ENCODE assay signal across 28 cellular contexts in the genomic region with DNA sequence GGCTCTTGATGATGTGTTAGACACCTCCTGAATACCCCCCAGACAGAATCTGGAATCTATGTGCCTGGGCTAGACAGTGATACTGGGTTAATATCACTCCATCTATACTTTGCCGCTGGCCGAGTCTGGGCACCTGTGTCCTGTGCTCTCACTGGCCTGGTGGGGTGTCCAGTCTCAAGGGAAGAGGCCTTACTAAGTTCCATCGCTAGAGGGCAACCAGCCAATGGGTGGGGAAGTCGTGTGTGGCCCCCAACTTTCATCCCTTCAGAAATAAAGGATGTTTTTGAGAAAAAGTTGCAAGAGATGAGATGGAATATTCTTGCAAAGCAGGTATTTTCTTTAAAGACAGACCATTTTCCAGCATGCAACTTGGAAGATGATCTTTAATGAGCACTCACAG. TPM values are rescaled to one million over a fixed set of nuclear protein-coding genes. Genes with fewer than 3 reads are reported as not detected.
DNase-seq lines count a peak whose midpoint lies in the region; ATAC-seq, FAIRE-seq and TF ChIP-seq lines count a peak whose summit lies in the region.
"Had no signal": no experiment of that assay in that cellular context is flagged by ENCODE, and none has a peak within 500 bp of the region (broad histone marks: within the 10 kb centered on the region; RNA-seq: fewer than 3 reads in every experiment).

No MANE protein-coding gene starts in this region.

- no peak overlapping the region for H3K4me3 Mint-ChIP-seq in endodermal cell
- H3K4me3 Mint-ChIP-seq: activated CD4-positive, alpha-beta memory T cell treated with anti-CD3 and anti-CD28 coated beads for 36 hours; IgD-negative memory B cell; naive B cell; T-helper 2 cell treated with Interferon-gamma antibody and Interleukin-4, amounts not matched to agents 5 μg/mL and 100 μg/mL, for 36 hours had no signal

- no peaks in the 10 kb centered on the region for H3K9me2 ChIP-seq in OCI-LY1 (ENCODE audit: low read depth, low read length)

- no peaks in the 10 kb centered on the region for H3K9me3 Mint-ChIP-seq in endodermal cell
- H3K9me3 Mint-ChIP-seq: activated CD4-positive, alpha-beta memory T cell treated with anti-CD3 and anti-CD28 coated beads for 36 hours; T-helper 2 cell treated with Interferon-gamma antibody and Interleukin-4, amounts not matched to agents 5 μg/mL and 100 μg/mL, for 36 hours had no signal

- H3K9me3 ChIP-seq in A549 (no peaks in the 10 kb centered on the region), OCI-LY1 (ENCODE audit: low read length) (no peaks in the 10 kb centered on the region), endodermal cell (ENCODE audit: control insufficient read depth, low read length) (no peaks in the 10 kb centered on the region)
- H3K9me3 ChIP-seq: MG63, right atrium auricular region had no signal

- ATAC-seq in A549 = peak; percentile 67 to 73; a peak in 5 of 6 replicates
- no peak for ATAC-seq in HG03378 (IDR thresholded peaks at IDR 0.05; ENCODE audit: unreplicated experiment)
- ATAC-seq: SK-N-SH treated with all-trans-retinoic acid at 6 μM for 48 hours had no signal

- H3K4me1 Mint-ChIP-seq in endodermal cell = no peaks in the 10 kb centered on the region
- H3K4me1 Mint-ChIP-seq: IgD-negative memory B cell, naive B cell had no signal

- H3K4me2 ChIP-seq in A549 (no peak overlapping the region), OCI-LY1 (ENCODE audit: low read length) (no peak overlapping the region)
- H3K4me2 ChIP-seq: hepatocyte had no signal

- no peaks in the 10 kb centered on the region for H4K20me1 ChIP-seq in OCI-LY1 (ENCODE audit: insufficient read depth, low read length)

- no peak for TF ChIP-seq EP300 in A549 (IDR thresholded peaks at IDR 0.05)

- DNase-seq in A549 (ENCODE audit: low read depth in 1 of 2, low spot score in 1 of 2) = peak; percentile 57 to 71
- DNase-seq in endodermal cell = no peak
- DNase-seq in stimulated activated CD4-positive, alpha-beta T cell treated with anti-CD3 and anti-CD28 coated beads, Interleukin-15, amount 100 ng/mL, for 24 hours = no peak
- no peak for DNase-seq in DMS153 treated with DMSO at 0.1 percent for 48 hours (lab: John Stamatoyannopoulos, UW; ENCODE audit: unreplicated experiment)
- DNase-seq in MV-4-11 (lab: John Stamatoyannopoulos, UW) = no peak
- DNase-seq: activated CD4-positive, alpha-beta memory T cell treated with anti-CD3 and anti-CD28 coated beads for 36 hours; activated CD4-positive, CD25-positive, alpha-beta regulatory T cell; activated gamma-delta T cell treated with Interleukin-2 at 50 U/mL for 16 hours; foreskin fibroblast; islet precursor cell; MG63; naive B cell; NCI-H1694; NCI-H2171 treated with DMSO at 0.1 percent for 48 hours; NCI-H69 had no signal

- peak overlapping the region; percentile 22 to 72; a peak in 5 of 6 replicates for H3K27ac ChIP-seq in A549
- no peak overlapping the region for H3K27ac ChIP-seq in OCI-LY1 (ENCODE audit: low read depth, low read length, poor library complexity, severe bottlenecking)
- no peak overlapping the region for H3K27ac ChIP-seq in endodermal cell (ENCODE audit: low read depth, low read length)
- H3K27ac ChIP-seq: hepatocyte, right atrium auricular region had no signal

- no peak for TF ChIP-seq POLR2A in A549 (IDR thresholded peaks at IDR 0.05; ENCODE audit: low read length)

- CTCF ChIA-PET in A549 (lab: Yijun Ruan, JAX) = interaction anchor here (0.9 to 2.9 kb wide), 3 partner anchors 14 to 104 kb away, joined by 3 to 8 read pairs (median 7); no protein-coding TSS in a partner anchor

- no peak overlapping the region for H2AFZ ChIP-seq in OCI-LY1 (ENCODE audit: low read length)
- H2AFZ ChIP-seq: hepatocyte had no signal

- H3K27ac Mint-ChIP-seq in endodermal cell = no peak overlapping the region
- H3K27ac Mint-ChIP-seq: activated CD4-positive, alpha-beta memory T cell treated with anti-CD3 and anti-CD28 coated beads for 36 hours; IgD-negative memory B cell; T-helper 2 cell treated with Interferon-gamma antibody and Interleukin-4, amounts not matched to agents 5 μg/mL and 100 μg/mL, for 36 hours had no signal

- H3K36me3 ChIP-seq in OCI-LY1 (ENCODE audit: insufficient read depth, low read length) (no peaks in the 10 kb centered on the region), endodermal cell (ENCODE audit: control insufficient read depth, insufficient read depth, low read length) (no peaks in the 10 kb centered on the region)
- H3K36me3 ChIP-seq: MG63, right atrium auricular region had no signal

- POLR2A ChIA-PET in A549 (lab: Yijun Ruan, JAX) = no interaction called here

- TF ChIP-seq CTCF in A549 (IDR thresholded peaks at IDR 0.05) = peak; percentile 31
- peak; percentile 35 for TF ChIP-seq CTCF in GM12873 (IDR thresholded peaks at IDR 0.05; ENCODE audit: insufficient read depth, low read depth, low read length, missing control alignments)
- peak; percentile 17; the same call in 1 of the 2 replicates for TF ChIP-seq CTCF in OCI-LY1 (IDR thresholded peaks at IDR 0.05; ENCODE audit: low read length)
- peak; percentile 59 for TF ChIP-seq CTCF in endodermal cell (conservative IDR thresholded peaks at IDR 0.05)

- H3K4me1 ChIP-seq in A549 (peaks cover 32% of the 10 kb centered on the region), OCI-LY1 (ENCODE audit: insufficient read depth, low read length, severe bottlenecking) (no peaks in the 10 kb centered on the region), endodermal cell (ENCODE audit: control insufficient read depth, insufficient read depth, low read length) (no peaks in the 10 kb centered on the region)

- no peaks in the 10 kb centered on the region for H3K79me2 ChIP-seq in OCI-LY1 (ENCODE audit: insufficient read depth, low read length)
- H3K79me2 ChIP-seq: hepatocyte had no signal

- H3K27me3 Mint-ChIP-seq in endodermal cell (ENCODE audit: insufficient read depth) = peaks cover 15% of the 10 kb centered on the region
- H3K27me3 Mint-ChIP-seq: IgD-negative memory B cell had no signal

- H3F3A ChIP-seq in OCI-LY1 (ENCODE audit: insufficient read depth, low read length) = no peaks in the 10 kb centered on the region

- H3K9ac ChIP-seq in OCI-LY1 (ENCODE audit: low read length) (no peak overlapping the region), endodermal cell (ENCODE audit: extremely low read depth, low read length, poor library complexity, severe bottlenecking) (no peak overlapping the region)

- peak; percentile 35 to 50; a peak in 4 of 5 replicates for TF ChIP-seq RAD21 in A549 (conservative IDR thresholded peaks at IDR 0.05 in 1 of 2, IDR thresholded peaks at IDR 0.05 in 1 of 2)

- H3K36me3 Mint-ChIP-seq in endodermal cell (ENCODE audit: low read depth) = no peaks in the 10 kb centered on the region
- H3K36me3 Mint-ChIP-seq: activated CD4-positive, alpha-beta memory T cell treated with anti-CD3 and anti-CD28 coated beads for 36 hours; IgD-negative memory B cell had no signal

- H3K4me3 ChIP-seq in A549 (no peak overlapping the region), OCI-LY1 (ENCODE audit: low read depth, low read length, poor library complexity, severe bottlenecking) (no peak overlapping the region), endodermal cell (ENCODE audit: low read length) (no peak overlapping the region)
- H3K4me3 ChIP-seq: hepatocyte, MG63, right atrium auricular region had no signal

- WGBS in A549 (ENCODE audit: missing lambda C conversion rate) = 43% methylated on average over 4 of the region's 4 CpGs
- 69 to 89% methylated on average over 3 to 4 of the region's 4 CpGs for WGBS in endodermal cell (ENCODE audit: insufficient coverage in 1 of 2, insufficient read length in 1 of 2), 2 experiments

- FAIRE-seq in A549 (lab: Jason Lieb, UNC) = no peak
- FAIRE-seq: urothelium cell line had no signal

- H3K27me3 ChIP-seq in OCI-LY1 (ENCODE audit: insufficient read depth, low read length) (no peaks in the 10 kb centered on the region), endodermal cell (ENCODE audit: control insufficient read depth, insufficient read depth, low read length, poor library complexity, severe bottlenecking) (no peaks in the 10 kb centered on the region)
- H3K27me3 ChIP-seq: hepatocyte, MG63, right atrium auricular region had no signal

TF ChIP-seq in A549, 52 proteins besides CTCF, POLR2A, EP300 and RAD21 (continues in another document):
- TF ChIP-seq, protein P1, sequence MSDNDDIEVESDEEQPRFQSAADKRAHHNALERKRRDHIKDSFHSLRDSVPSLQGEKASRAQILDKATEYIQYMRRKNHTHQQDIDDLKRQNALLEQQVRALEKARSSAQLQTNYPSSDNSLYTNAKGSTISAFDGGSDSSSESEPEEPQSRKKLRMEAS (IDR thresholded peaks at IDR 0.05) = 0 out of 2 replicates have a peak, but pooled peaks have one; percentile 18
- TF ChIP-seq SMC3 (IDR thresholded peaks at IDR 0.05) = peak; percentile 25; the same call in 1 of the 3 replicates

RNA-seq across cellular contexts. Expression of gene GLP2R, which starts 1.6 kb away (rescaled TPM):
- polyA plus RNA-seq in A549 (2011; rRNA removed) = 48.7 and 76.4 TPM in 2 replicates
- polyA plus RNA-seq in A549 (2012; cell fraction: cytosol; rRNA removed) = 9.6 and 16.7 TPM in 2 replicates
- polyA plus RNA-seq in A549 (2012; cell fraction: nucleus; rRNA removed) = 7.3 and 11.0 TPM in 2 replicates
- 23.6 to 34.1 TPM (median 27.9 TPM) in 3 replicates for polyA plus RNA-seq in A549 (2017; fragmentation: RNase III; extraction: RNeasy Plus Mini Kit Qiagen cat#74134 plus additional on column Dnase treatment)
- 153 and 165 TPM in 2 replicates for polyA minus RNA-seq in A549 (2011; rRNA and poly(A)+ RNA removed)
- not detected for total RNA-seq in endodermal cell
- polyA plus RNA-seq in endodermal cell (2013, experiment 1 of 2) = not detected
- not detected for polyA plus RNA-seq in endodermal cell (2013, experiment 2 of 2)
- total RNA-seq: activated CD4-positive, alpha-beta memory T cell treated with anti-CD3 and anti-CD28 coated beads for 36 hours; dermis microvascular lymphatic vessel endothelial cell had no signal
- polyA plus RNA-seq: IgD-negative memory B cell had no signal

RNA-seq across cellular contexts. Expression of gene GSG1L2, which starts 2.2 kb away (rescaled TPM):
- polyA plus RNA-seq in A549 (2011; rRNA removed) = not detected in 2 replicates
- polyA plus RNA-seq in A549 (2012; cell fraction: cytosol; rRNA removed) = 0.08 TPM in 1 of 2 replicates, not detected in the other
- 0.23 TPM in 1 of 2 replicates, not detected in the other for polyA plus RNA-seq in A549 (2012; cell fraction: nucleus; rRNA removed)
- polyA plus RNA-seq in A549 (2017; fragmentation: RNase III; extraction: RNeasy Plus Mini Kit Qiagen cat#74134 plus additional on column Dnase treatment) = not detected in 3 replicates
- not detected in 2 replicates for polyA minus RNA-seq in A549 (2011; rRNA and poly(A)+ RNA removed)
- total RNA-seq in endodermal cell = not detected
- polyA plus RNA-seq in endodermal cell (2013, experiment 1 of 2) = not detected
- not detected for polyA plus RNA-seq in endodermal cell (2013, experiment 2 of 2)
- total RNA-seq: activated CD4-positive, alpha-beta memory T cell treated with anti-CD3 and anti-CD28 coated beads for 36 hours; dermis microvascular lymphatic vessel endothelial cell; hepatocyte; lung microvascular endothelial cell; omental fat pad; right atrium auricular region had no signal
- polyA plus RNA-seq: adipose tissue, hepatocyte, IgD-negative memory B cell had no signal

RNA-seq across cellular contexts. Expression of gene DHRS7C, which starts 32.7 kb away (rescaled TPM):
- polyA plus RNA-seq in A549 (2011; rRNA removed) (not detected in 2 replicates), A549 (2017; fragmentation: RNase III; extraction: RNeasy Plus Mini Kit Qiagen cat#74134 plus additional on column Dnase treatment) (not detected in 3 replicates)
- polyA plus RNA-seq in A549 (2012; cell fraction: cytosol; rRNA removed) = not detected in 2 replicates
- not detected in 2 replicates for polyA plus RNA-seq in A549 (2012; cell fraction: nucleus; rRNA removed)
- polyA minus RNA-seq in A549 (2011; rRNA and poly(A)+ RNA removed) = not detected in 2 replicates
- not detected for total RNA-seq in endodermal cell
- not detected for polyA plus RNA-seq in endodermal cell (2013, experiment 1 of 2)
- polyA plus RNA-seq in endodermal cell (2013, experiment 2 of 2) = not detected
- total RNA-seq: activated CD4-positive, alpha-beta memory T cell treated with anti-CD3 and anti-CD28 coated beads for 36 hours; dermis microvascular lymphatic vessel endothelial cell; hepatocyte; lung microvascular endothelial cell; omental fat pad had no signal
- polyA plus RNA-seq: IgD-negative memory B cell had no signal

Comparison
In these comparisons a context has a peak if more than half of its experiments do, and no peak if none do; other contexts are left out.
1. DNase-seq: peak in A549 (2 of 2); none in endodermal cell (single experiment), stimulated activated CD4-positive, alpha-beta T cell treated with anti-CD3 and anti-CD28 coated beads, Interleukin-15, amount 100 ng/mL, for 24 hours (single experiment), DMS153 treated with DMSO at 0.1 percent for 48 hours (single experiment) and MV-4-11 (single experiment).
2. H3K27ac ChIP-seq: peak in A549 (2 of 2); none in OCI-LY1 (single experiment) and endodermal cell (single experiment).
3. Peak in every context shown above with its lines, with median percentiles within 50 percentile points of each other: CTCF ChIP-seq.